20 cellular contexts compared by ENCODE assay signal in genomic region chr6:309947-310346, GRCh38. TPM values are rescaled to one million over a fixed set of nuclear protein-coding genes. Genes with fewer than 3 reads are reported as not detected.
DNase-seq lines count a peak whose midpoint lies in the region; ATAC-seq, FAIRE-seq and TF ChIP-seq lines count a peak whose summit lies in the region.
"Had no signal": no experiment of that assay in that cellular context is flagged by ENCODE, and none has a peak within 500 bp of the region (broad histone marks: within the 10 kb centered on the region; RNA-seq: fewer than 3 reads in every experiment).

No MANE protein-coding gene starts in this region.

- H3K27me3 Mint-ChIP-seq in dendritic cell treated with granulocyte-macrophage colony-stimulating factor and Interleukin-4, amounts not matched to agents 40 ng/mL and 50 ng/mL, for 4 days: no peaks in the 10 kb centered on the region

- no peak for FAIRE-seq in GM12891 (lab: Jason Lieb, UNC)
- FAIRE-seq: G401.6, RCC 7860 had no signal

- peak overlapping the region; percentile 93 for H3K27ac Mint-ChIP-seq in dendritic cell treated with granulocyte-macrophage colony-stimulating factor and Interleukin-4, amounts not matched to agents 40 ng/mL and 50 ng/mL, for 4 days

- peaks cover 65% of the 10 kb centered on the region for H3K4me1 Mint-ChIP-seq in dendritic cell treated with granulocyte-macrophage colony-stimulating factor and Interleukin-4, amounts not matched to agents 40 ng/mL and 50 ng/mL, for 4 days (ENCODE audit: low read depth)

- peaks cover 89% of the 10 kb centered on the region for H3K4me1 ChIP-seq in BLaER1
- H3K4me1 ChIP-seq in spleen: peaks cover 8 to 65% (median 39%) of the 10 kb centered on the region in 6 donors
- H3K4me1 ChIP-seq: SJSA1 had no signal

- peaks cover 29% of the 10 kb centered on the region for H3K36me3 Mint-ChIP-seq in dendritic cell treated with granulocyte-macrophage colony-stimulating factor and Interleukin-4, amounts not matched to agents 40 ng/mL and 50 ng/mL, for 4 days (ENCODE audit: low read depth)

- DNase-seq in GM12891 (ENCODE audit: insufficient read length, low spot score) (no peak), spleen (peak; percentile 70), NCI-H1930 (lab: John Stamatoyannopoulos, UW) (no peak)
- DNase-seq: C1 segment of cervical spinal cord, H7, Karpas-422, MV-4-11, NCI-H1105 treated with DMSO at 0.1 percent for 48 hours, NCI-H2081, NCI-H2171 treated with DMSO at 0.1 percent for 48 hours, NCI-H526, OCI-M1 had no signal

- H3K4me2 ChIP-seq in BLaER1: peak overlapping the region; percentile 31

- no peak for TF ChIP-seq CTCF in spleen (IDR thresholded peaks at IDR 0.05 in 8 of 11, conservative IDR thresholded peaks at IDR 0.05 in 3 of 11)

- H3K27me3 ChIP-seq in BLaER1 (no peaks in the 10 kb centered on the region), spleen (replicated peaks in 1 of 7) (no peaks in the 10 kb centered on the region)
- H3K27me3 ChIP-seq: SJSA1 had no signal

- no peaks in the 10 kb centered on the region for H3K9me3 Mint-ChIP-seq in dendritic cell treated with granulocyte-macrophage colony-stimulating factor and Interleukin-4, amounts not matched to agents 40 ng/mL and 50 ng/mL, for 4 days

- no peaks in the 10 kb centered on the region for H4K20me1 ChIP-seq in BLaER1

- H3K9ac ChIP-seq in BLaER1: no peak overlapping the region

- H3K9me3 ChIP-seq in BLaER1 (no peaks in the 10 kb centered on the region), spleen (no peaks in the 10 kb centered on the region)
- H3K9me3 ChIP-seq: SJSA1 had no signal

- intact Hi-C loops in dendritic cell treated with granulocyte-macrophage colony-stimulating factor and Interleukin-4, amounts not matched to agents 40 ng/mL and 50 ng/mL, for 4 days (cut with micrococcal nuclease): no loop called here
- intact Hi-C loops in spleen (cut with DNase I; ENCODE audit: low total_unique reads): no loop called here

- H3K27ac ChIP-seq in BLaER1 (0 out of 2 replicates have a peak overlapping the region, but pooled peaks have one; percentile 7), spleen (peak overlapping the region in 1 of 8 donors; percentile 4)
- H3K27ac ChIP-seq: HL-60, SJSA1 had no signal

- H3K36me3 ChIP-seq in BLaER1 (peaks cover 22% of the 10 kb centered on the region), spleen (peaks cover 0 to 32% (median 3%) of the 10 kb centered on the region in 6 donors)

- no peak for ATAC-seq in GM18505 (IDR thresholded peaks at IDR 0.05; ENCODE audit: unreplicated experiment)
- ATAC-seq in HG03175 (IDR thresholded peaks at IDR 0.05; ENCODE audit: unreplicated experiment): no peak

- no peak overlapping the region for H3K4me3 Mint-ChIP-seq in dendritic cell treated with granulocyte-macrophage colony-stimulating factor and Interleukin-4, amounts not matched to agents 40 ng/mL and 50 ng/mL, for 4 days

- 94 to 96% (median 94%) methylated on average over 12 of the region's 12 CpGs for WGBS in spleen, 5 donors

- H3K4me3 ChIP-seq in BLaER1: no peak overlapping the region
- no peak overlapping the region for H3K4me3 ChIP-seq in spleen
- H3K4me3 ChIP-seq: SJSA1 had no signal

- TF ChIP-seq POLR2A in GM12891 (IDR thresholded peaks at IDR 0.05; ENCODE audit: low read depth, low read length): no peak
- no peak for TF ChIP-seq POLR2A in spleen (IDR thresholded peaks at IDR 0.05)
- no peak for TF ChIP-seq POLR2A in GM18505 (IDR thresholded peaks at IDR 0.05; ENCODE audit: borderline replicate concordance, extremely low read depth, insufficient read depth, insufficient read length)

TF ChIP-seq in GM12891, 5 proteins besides CTCF, POLR2A, EP300 and RAD21:
- TF ChIP-seq POU2F2 (IDR thresholded peaks at IDR 0.05; ENCODE audit: low read depth, low read length) (no peak), SPI1 (IDR thresholded peaks at IDR 0.05; ENCODE audit: low read depth, low read length) (0 out of 2 replicates have a peak, but pooled peaks have one; percentile 31)

RNA-seq across cellular contexts. Expression of gene DUSP22, which starts 17.7 kb away (rescaled TPM):
- polyA plus RNA-seq in GM12891 (2012; ENCODE audit: low read depth, missing spikeins): 90.4 TPM
- total RNA-seq in spleen: 100 to 1,000 TPM in 1 of 7 donors, 10 to 100 TPM in 6; 60.5 to 120 (median 75.5) TPM
- polyA plus RNA-seq in spleen: 10 to 100 TPM; 41.2 to 65.7 (median 46.8) TPM
